In the genomic region with DNA sequence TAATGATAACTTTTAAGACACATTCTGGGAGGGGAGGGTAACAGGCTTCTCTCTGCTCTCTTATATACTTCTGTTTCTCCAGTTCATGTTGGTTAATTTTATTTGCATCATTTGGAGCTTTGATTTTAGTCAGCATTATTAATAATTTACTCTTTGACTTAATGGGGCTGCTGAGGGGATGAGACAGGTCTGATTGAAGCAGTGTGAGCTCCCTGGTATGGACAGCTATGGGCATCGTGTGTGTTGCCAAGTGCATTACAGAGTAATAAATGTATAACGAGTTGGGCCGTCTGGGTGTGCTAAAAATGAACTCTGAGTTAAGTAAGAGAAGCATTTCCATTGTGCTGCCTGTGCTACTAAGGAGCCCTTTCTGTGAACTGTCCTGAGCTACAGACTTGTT, we compare ENCODE assay signal across 19 cellular contexts. TPM values are rescaled to one million over a fixed set of nuclear protein-coding genes. Genes with fewer than 3 reads are reported as not detected.
DNase-seq lines count a peak whose midpoint lies in the region; ATAC-seq and TF ChIP-seq lines count a peak whose summit lies in the region.
"Had no signal": no experiment of that assay in that cellular context is flagged by ENCODE, and none has a peak within 500 bp of the region (broad histone marks: within the 10 kb centered on the region; RNA-seq: fewer than 3 reads in every experiment).

No MANE protein-coding gene starts in this region.

- H3K4me2 ChIP-seq in DND-41 (ENCODE audit: insufficient read depth, low read length) (peak overlapping the region; percentile 19; the same call in 1 of the 2 replicates), OCI-LY1 (ENCODE audit: low read length) (no peak overlapping the region)

- TF ChIP-seq POLR2A in sigmoid colon (IDR thresholded peaks at IDR 0.05), result no peak

- H3K27me3 ChIP-seq in DND-41 (ENCODE audit: insufficient read depth, low read length, poor library complexity), result no peaks in the 10 kb centered on the region
- H3K27me3 ChIP-seq in OCI-LY1 (ENCODE audit: insufficient read depth, low read length), result no peaks in the 10 kb centered on the region
- no peaks in the 10 kb centered on the region for H3K27me3 ChIP-seq in sigmoid colon
- no peaks in the 10 kb centered on the region for H3K27me3 ChIP-seq in left lung

- no peaks in the 10 kb centered on the region for H3K9me2 ChIP-seq in OCI-LY1 (ENCODE audit: low read depth, low read length)

- no peak for TF ChIP-seq EP300 in sigmoid colon (IDR thresholded peaks at IDR 0.05)

- peak; percentile 42 for ATAC-seq in DND-41 (ENCODE audit: insufficient read depth, low read depth)
- ATAC-seq in GM18909 (IDR thresholded peaks at IDR 0.05; ENCODE audit: poor library complexity, unreplicated experiment), result peak; percentile 67
- peak; percentile 29 for ATAC-seq in HG02840 (IDR thresholded peaks at IDR 0.05; ENCODE audit: low FRiP score, unreplicated experiment)
- ATAC-seq in left lung, result no peak
- ATAC-seq: effector memory CD8-positive, alpha-beta T cell; sciatic nerve had no signal

- H3K4me3 ChIP-seq in DND-41 (ENCODE audit: low read depth in 1 of 2, low read length in 2 of 2) (no peak overlapping the region), OCI-LY1 (ENCODE audit: low read depth, low read length, poor library complexity, severe bottlenecking) (no peak overlapping the region), sigmoid colon (no peak overlapping the region), left lung (no peak overlapping the region)
- H3K4me3 ChIP-seq: thoracic aorta had no signal

- 35 to 57% methylated on average over 3 of the region's 3 CpGs for WGBS in sigmoid colon, 2 donors

- DNase-seq in DND-41 (no peak), sigmoid colon (no peak), left lung (no peak), RKO (ENCODE audit: low spot score) (no peak), inferior parietal cortex (ENCODE audit: extremely low spot score) (no peak)
- DNase-seq: activated CD4-positive, alpha-beta T cell treated with anti-CD3 and anti-CD28 coated beads, Interleukin-2, amount 10 ng/mL, durations not matched to agents 24 days and 14 days; activated T-cell treated with anti-CD3 and anti-CD28 coated beads, Interleukin-2, amount 50 U/mL, for 48 hours; effector memory CD8-positive, alpha-beta T cell; hippocampal formation; midbrain; NCI-H1092 treated with DMSO at 0.1 percent for 48 hours; occipital lobe; SHP77 treated with DMSO at 0.1 percent for 48 hours; stimulated activated CD4-positive, alpha-beta T cell treated with anti-CD3 and anti-CD28 coated beads, Interleukin-2, amount 100 ng/mL, for 24 hours had no signal

- H3K9me3 ChIP-seq in DND-41 (ENCODE audit: insufficient read depth, low read length, severe bottlenecking) (peaks cover 4% of the 10 kb centered on the region), OCI-LY1 (ENCODE audit: low read length) (peaks cover 5% of the 10 kb centered on the region; the same call in 1 of the 2 replicates), sigmoid colon (no peaks in the 10 kb centered on the region), left lung (no peaks in the 10 kb centered on the region)
- H3K9me3 ChIP-seq: thoracic aorta had no signal

- H2AFZ ChIP-seq in DND-41 (ENCODE audit: low read depth, low read length) (0 out of 2 replicates have a peak overlapping the region, but pooled peaks have one; percentile 43), OCI-LY1 (ENCODE audit: low read length) (0 out of 2 replicates have a peak overlapping the region, but pooled peaks have one; percentile 10)

- H3K36me3 ChIP-seq in DND-41 (ENCODE audit: insufficient read depth, low read length), result no peaks in the 10 kb centered on the region
- H3K36me3 ChIP-seq in OCI-LY1 (ENCODE audit: insufficient read depth, low read length), result no peaks in the 10 kb centered on the region; the same call in 1 of the 2 replicates
- H3K36me3 ChIP-seq in sigmoid colon, result no peaks in the 10 kb centered on the region
- no peaks in the 10 kb centered on the region for H3K36me3 ChIP-seq in left lung
- H3K36me3 ChIP-seq: thoracic aorta had no signal

- H3K9ac ChIP-seq in DND-41 (ENCODE audit: low read depth, low read length) (no peak overlapping the region), OCI-LY1 (ENCODE audit: low read length) (no peak overlapping the region)

- H3F3A ChIP-seq in OCI-LY1 (ENCODE audit: insufficient read depth, low read length), result no peaks in the 10 kb centered on the region

- H3K4me1 ChIP-seq in DND-41 (ENCODE audit: insufficient read depth, low read length) (peaks cover 54% of the 10 kb centered on the region), OCI-LY1 (ENCODE audit: insufficient read depth, low read length, severe bottlenecking) (peaks cover 53% of the 10 kb centered on the region), sigmoid colon (no peaks in the 10 kb centered on the region), left lung (peaks cover 0 to 34% of the 10 kb centered on the region in 2 donors)

- TF ChIP-seq CTCF in DND-41 (IDR thresholded peaks at IDR 0.05; ENCODE audit: borderline replicate concordance, extremely low read depth, low read length, poor library complexity, severe bottlenecking) (no peak), OCI-LY1 (IDR thresholded peaks at IDR 0.05; ENCODE audit: low read length) (no peak), sigmoid colon (IDR thresholded peaks at IDR 0.05) (no peak), left lung (IDR thresholded peaks at IDR 0.05) (no peak)

- H3K27ac ChIP-seq in DND-41 (ENCODE audit: low read length), result peak overlapping the region; percentile 77
- H3K27ac ChIP-seq in OCI-LY1 (ENCODE audit: low read depth, low read length, poor library complexity, severe bottlenecking), result no peak overlapping the region
- no peak overlapping the region for H3K27ac ChIP-seq in sigmoid colon
- no peak overlapping the region for H3K27ac ChIP-seq in left lung
- H3K27ac ChIP-seq: thoracic aorta had no signal

- no peaks in the 10 kb centered on the region for H4K20me1 ChIP-seq in DND-41 (ENCODE audit: insufficient read depth, low read length)
- H4K20me1 ChIP-seq in OCI-LY1 (ENCODE audit: insufficient read depth, low read length), result no peaks in the 10 kb centered on the region

- H3K79me2 ChIP-seq in DND-41 (ENCODE audit: insufficient read depth, low read length) (no peaks in the 10 kb centered on the region), OCI-LY1 (ENCODE audit: insufficient read depth, low read length) (no peaks in the 10 kb centered on the region)

- intact Hi-C loops in sigmoid colon (cut with DNase I) (no loop called here), left lung (cut with DNase I) (no loop called here)

RNA-seq across cellular contexts. Expression of a gene that starts 31.7 kb away (rescaled TPM):
- 10 to 100 TPM in 1 of 4 donors, 1 to 10 TPM in 3; 5.5 to 20.5 (median 7.6) TPM for total RNA-seq in sigmoid colon
- 10 to 100 TPM in 1 of 3 donors, 1 to 10 TPM in 2; 1.8 to 29.9 (median 1.8) TPM for polyA plus RNA-seq in sigmoid colon
- total RNA-seq in left lung, result 10 to 100 TPM; 19.0 to 50.2 TPM
